16 cellular contexts compared by ENCODE assay signal in genomic region chr4:131526686-131527085, GRCh38.
DNase-seq lines count a peak whose midpoint lies in the region; ATAC-seq and TF ChIP-seq lines count a peak whose summit lies in the region.
"Had no signal": no experiment of that assay in that cellular context is flagged by ENCODE, and none has a peak within 500 bp of the region (broad histone marks: within the 10 kb centered on the region; RNA-seq: fewer than 3 reads in every experiment).

No MANE protein-coding gene starts in this region.

- no peaks in the 10 kb centered on the region for H3K36me3 Mint-ChIP-seq in WTC11
- H3K36me3 Mint-ChIP-seq: CD4-positive, CD25-positive, alpha-beta regulatory T cell had no signal

- no peak overlapping the region for H3K27ac ChIP-seq in adrenal gland
- H3K27ac ChIP-seq: BLaER1 treated with 17β-estradiol and CSF1 and Interleukin-3, amounts not matched to agents 10 nM and 100 nM had no signal

- no peak for ATAC-seq in WTC11
- ATAC-seq: GM23338 had no signal

- H3K27me3 ChIP-seq in kidney epithelial cell (ENCODE audit: control insufficient read depth, insufficient read depth, low read length) = no peaks in the 10 kb centered on the region
- no peaks in the 10 kb centered on the region for H3K27me3 ChIP-seq in adrenal gland
- H3K27me3 ChIP-seq: BLaER1 treated with 17β-estradiol and CSF1 and Interleukin-3, amounts not matched to agents 10 nM and 100 nM had no signal

- intact Hi-C loops in adrenal gland (cut with DNase I) = no loop called here

- POLR2A ChIA-PET in WTC11 (lab: Charles Lee) = no interaction called here

- no peaks in the 10 kb centered on the region for H3K36me3 ChIP-seq in kidney epithelial cell (ENCODE audit: control insufficient read depth, insufficient read depth, low read length)
- H3K36me3 ChIP-seq in adrenal gland (replicated peaks in 1 of 2) = no peaks in the 10 kb centered on the region
- H3K36me3 ChIP-seq: BLaER1 treated with 17β-estradiol and CSF1 and Interleukin-3, amounts not matched to agents 10 nM and 100 nM had no signal

- TF ChIP-seq CTCF in kidney epithelial cell (IDR thresholded peaks at IDR 0.05; ENCODE audit: insufficient read depth, low read length, poor library complexity, severe bottlenecking) (no peak), WTC11 (IDR thresholded peaks at IDR 0.05) (no peak), adrenal gland (IDR thresholded peaks at IDR 0.05) (no peak)

- H3K9me3 Mint-ChIP-seq in WTC11 = no peaks in the 10 kb centered on the region
- H3K9me3 Mint-ChIP-seq: GM23338 had no signal

- CTCF ChIA-PET in WTC11 (lab: Charles Lee) = no interaction called here

- 0 out of 2 replicates have a peak, but pooled peaks cover 5% of the 10 kb centered on the region for H3K4me1 Mint-ChIP-seq in WTC11
- H3K4me1 Mint-ChIP-seq: CD4-positive, CD25-positive, alpha-beta regulatory T cell had no signal

- DNase-seq in LoVo (ENCODE audit: low spot score) (peak; percentile 6), amniotic epithelial cell (ENCODE audit: low read depth) (peak; percentile 64), kidney epithelial cell (ENCODE audit: low read depth) (peak; percentile 4), non-pigmented ciliary epithelial cell (ENCODE audit: low read depth) (peak; percentile 2), WTC11 (ENCODE audit: low spot score) (no peak), A172 (ENCODE audit: low spot score) (no peak), adrenal gland (no peak)
- DNase-seq in activated CD4-positive, alpha-beta T cell treated with anti-CD3 and anti-CD28 coated beads, Interleukin-2, amount 50 U/mL, for 4 hours = no peak
- DNase-seq: 8988T; ACHN; CD4-positive, CD25-positive, alpha-beta regulatory T cell; DMS53; GF-D8; H7 had no signal

- no peak for TF ChIP-seq POLR2A in adrenal gland (IDR thresholded peaks at IDR 0.05)

- H3K9me3 ChIP-seq in adrenal gland (replicated peaks in 1 of 3) = no peaks in the 10 kb centered on the region
- H3K9me3 ChIP-seq: BLaER1 treated with 17β-estradiol and CSF1 and Interleukin-3, amounts not matched to agents 10 nM and 100 nM had no signal

- no peak overlapping the region for H3K4me3 Mint-ChIP-seq in WTC11
- H3K4me3 Mint-ChIP-seq: CD4-positive, CD25-positive, alpha-beta regulatory T cell; GM23338 had no signal

- H3K27ac Mint-ChIP-seq in WTC11 = no peak overlapping the region
- H3K27ac Mint-ChIP-seq: CD4-positive, CD25-positive, alpha-beta regulatory T cell; GM23338 had no signal

- no peaks in the 10 kb centered on the region for H3K4me1 ChIP-seq in adrenal gland (replicated peaks in 1 of 2)
- H3K4me1 ChIP-seq: BLaER1 treated with 17β-estradiol and CSF1 and Interleukin-3, amounts not matched to agents 10 nM and 100 nM had no signal

- no peaks in the 10 kb centered on the region for H3K27me3 Mint-ChIP-seq in WTC11 (ENCODE audit: low read depth)
- H3K27me3 Mint-ChIP-seq: CD4-positive, CD25-positive, alpha-beta regulatory T cell had no signal

- H3K4me3 ChIP-seq in kidney epithelial cell (ENCODE audit: low read depth, low read length) = no peak overlapping the region
- H3K4me3 ChIP-seq in adrenal gland = no peak overlapping the region
- H3K4me3 ChIP-seq: BLaER1 treated with 17β-estradiol and CSF1 and Interleukin-3, amounts not matched to agents 10 nM and 100 nM; GM23338 had no signal

- 81 to 89% (median 85%) methylated on average over 1 of the region's 1 CpG for WGBS in adrenal gland, 4 donors

TF ChIP-seq in WTC11, 78 proteins besides CTCF, POLR2A, EP300 and RAD21:
- no peak for TF ChIP-seq ETV6 (CRISPR knock-in tag; IDR thresholded peaks at IDR 0.05)
- TF ChIP-seq MLX (CRISPR knock-in tag; IDR thresholded peaks at IDR 0.05) = no peak
- TF ChIP-seq, protein P1, sequence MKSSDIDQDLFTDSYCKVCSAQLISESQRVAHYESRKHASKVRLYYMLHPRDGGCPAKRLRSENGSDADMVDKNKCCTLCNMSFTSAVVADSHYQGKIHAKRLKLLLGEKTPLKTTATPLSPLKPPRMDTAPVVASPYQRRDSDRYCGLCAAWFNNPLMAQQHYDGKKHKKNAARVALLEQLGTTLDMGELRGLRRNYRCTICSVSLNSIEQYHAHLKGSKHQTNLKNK (CRISPR knock-in tag; IDR thresholded peaks at IDR 0.05) = no peak

Comparison
In these comparisons a context has a peak if more than half of its experiments do, and no peak if none do; other contexts are left out.
1. DNase-seq: peak in LoVo (single experiment), amniotic epithelial cell (single experiment), kidney epithelial cell (single experiment) and non-pigmented ciliary epithelial cell (single experiment); none in activated CD4-positive, alpha-beta T cell treated with anti-CD3 and anti-CD28 coated beads, Interleukin-2, amount 50 U/mL, for 4 hours (0 of 2), WTC11 (single experiment), A172 (single experiment) and adrenal gland (0 of 7).